Comparison of ENCODE assay signal across 21 cellular contexts in genomic region chr10:68876919-68877250, GRCh38. TPM values are rescaled to one million over a fixed set of nuclear protein-coding genes. Genes with fewer than 3 reads are reported as not detected.
A peak's percentile ranks its signal among the peaks of the same experiment; 100 is the strongest.
DNase-seq lines count a peak whose midpoint lies in the region; FAIRE-seq and TF ChIP-seq lines count a peak whose summit lies in the region.
"Had no signal": no experiment of that assay in that cellular context is flagged by ENCODE, and none has a peak within 500 bp of the region (broad histone marks: within the 10 kb centered on the region; RNA-seq: fewer than 3 reads in every experiment).

No MANE protein-coding gene starts in this region.

- H2BK5ac ChIP-seq in H1 (ENCODE audit: low read depth, low read length) (peak overlapping the region; percentile 39; the same call in 1 of the 2 replicates), neuronal stem cell (ENCODE audit: low read length) (no peak overlapping the region)

- H4K8ac ChIP-seq in H1 (ENCODE audit: extremely low read depth, insufficient read depth, low read length) (no peak overlapping the region), neuronal stem cell (ENCODE audit: low read depth, low read length) (no peak overlapping the region)

- 72% methylated on average over 6 of the region's 6 CpGs for WGBS in HUES64
- WGBS in H1 (ENCODE audit: extremely low coverage in 1 of 2, insufficient coverage in 1 of 2, insufficient read length in 1 of 2, insufficient replicate concordance in 2 of 2, low coverage in 1 of 2, low lambda C conversion rate in 2 of 2, missing lambda C conversion rate in 1 of 2), 2 experiments: 82% methylated on average over 6 of the region's 6 CpGs; no CpG with 5 or more reads in 1 of the 2 experiments
- WGBS in neuronal stem cell (ENCODE audit: extremely low coverage in 2 of 2, insufficient read length in 2 of 2, insufficient replicate concordance in 1 of 2), 2 donors: no CpG with 5 or more reads among the region's 6 CpGs

- no peak overlapping the region for H3K4ac ChIP-seq in H1 (replicated peaks; ENCODE audit: insufficient read length, low read depth, low read length)
- no peak overlapping the region for H3K4ac ChIP-seq in neuronal stem cell (ENCODE audit: low read length)

- H3K9ac ChIP-seq in HUES64 (ENCODE audit: low read depth, low read length) (no peak overlapping the region), H1 (replicated peaks in 1 of 4; ENCODE audit: extremely low read depth in 1 of 4, low read depth in 3 of 4, low read length in 3 of 4) (no peak overlapping the region), neuronal stem cell (ENCODE audit: low read depth, low read length, poor library complexity) (no peak overlapping the region)

- H3K23me2 ChIP-seq in H1 (ENCODE audit: low read depth, low read length): no peaks in the 10 kb centered on the region

- peak; percentile 84 for DNase-seq in DMS53 treated with DMSO at 0.1 percent for 48 hours (lab: John Stamatoyannopoulos, UW; ENCODE audit: unreplicated experiment)
- no peak for DNase-seq in H1 (ENCODE audit: low read depth in 1 of 2, low spot score in 2 of 2)
- no peak for DNase-seq in neuronal stem cell (ENCODE audit: low spot score)
- no peak for DNase-seq in effector CD4-positive, alpha-beta T cell
- no peak for DNase-seq in middle frontal gyrus (ENCODE audit: extremely low spot score, low spot score)
- DNase-seq in stimulated activated CD4-positive, alpha-beta T cell treated with anti-CD3 and anti-CD28 coated beads, Interleukin-2, amount 100 ng/mL, for 48 hours: no peak
- DNase-seq: activated CD4-positive, alpha-beta T cell treated with anti-CD3 and anti-CD28 coated beads for 4 hours; activated gamma-delta T cell; amniotic stem cell; Karpas-422; left ventricle myocardium inferior; naive B cell; NCI-H1436 treated with DMSO at 0.1 percent for 48 hours; NCI-H526; psoas muscle; stimulated activated CD4-positive, alpha-beta T cell treated with anti-CD3 and anti-CD28 coated beads, Interleukin-12 subunit alpha, Interleukin-12 subunit beta, amount 100 ng/mL, for 4 hours; stimulated activated naive B cell treated with anti-CD40 and anti-IgM and Interleukin-4, amounts not matched to agents 10 μg/mL and 1 μg/mL and 100 μg/mL, for 72 hours; trophoblast cell had no signal

- H2AFZ ChIP-seq in H1 (ENCODE audit: low read length) (no peak overlapping the region), neuronal stem cell (ENCODE audit: low read length) (peak overlapping the region; percentile 19)

- FAIRE-seq in H1 (lab: Jason Lieb, UNC): no peak
- FAIRE-seq: H54 had no signal

- TF ChIP-seq POLR2A in H1 (IDR thresholded peaks at IDR 0.05; ENCODE audit: control extremely low read depth in 1 of 2, low read depth in 2 of 2, low read length in 2 of 2): no peak

- H3K36me3 ChIP-seq in HUES64 (ENCODE audit: insufficient read depth, low read length): no peaks in the 10 kb centered on the region
- H3K36me3 ChIP-seq in H1 (ENCODE audit: control insufficient read depth in 2 of 4, insufficient read depth in 4 of 4, low read length in 3 of 4): no peaks in the 10 kb centered on the region
- H3K36me3 ChIP-seq in neuronal stem cell (replicated peaks in 1 of 2; ENCODE audit: control insufficient read depth in 2 of 2, insufficient read depth in 2 of 2, low read length in 2 of 2): no peaks in the 10 kb centered on the region
- H3K36me3 ChIP-seq: left ventricle myocardium inferior had no signal

- CTCF ChIA-PET in H1 (lab: Charles Lee; ENCODE audit: partially characterized antibody): interaction anchor here (1.3 to 2.1 kb wide), 3 partner anchors 11 to 19 kb away, joined by 3 to 8 read pairs (median 3); no protein-coding TSS in a partner anchor

- 0 out of 2 replicates have a peak overlapping the region, but pooled peaks have one; percentile 17 for H2BK20ac ChIP-seq in H1 (ENCODE audit: low read length)

- no peak overlapping the region for H4K5ac ChIP-seq in H1 (ENCODE audit: insufficient read length, low read depth, low read length)

- no peak for TF ChIP-seq EP300 in H1 (IDR thresholded peaks at IDR 0.05; ENCODE audit: borderline replicate concordance in 1 of 2, low read depth in 2 of 2, low read length in 2 of 2)

- H3K79me2 ChIP-seq in H1 (ENCODE audit: control insufficient read depth in 1 of 2, insufficient read depth in 2 of 2, low read length in 2 of 2): no peaks in the 10 kb centered on the region

- H2BK12ac ChIP-seq in H1 (ENCODE audit: low read depth, low read length) (no peak overlapping the region), neuronal stem cell (ENCODE audit: low read length) (no peak overlapping the region)

- H3K18ac ChIP-seq in H1 (ENCODE audit: extremely low read depth, low read length): no peak overlapping the region
- no peak overlapping the region for H3K18ac ChIP-seq in neuronal stem cell (ENCODE audit: low read length)

- POLR2A ChIA-PET in H1 (lab: Charles Lee; ENCODE audit: partially characterized antibody): interaction anchor here (1.0 kb wide), 1 partner anchor 24 kb away, joined by 8 read pairs; the partner anchor contains the start of gene DDX50

- no peak overlapping the region; the same call in 1 of the 2 replicates for H2AK5ac ChIP-seq in H1 (ENCODE audit: low read depth, low read length)
- H2AK5ac ChIP-seq in neuronal stem cell (ENCODE audit: low read depth, low read length): no peak overlapping the region

- no peak for TF ChIP-seq CTCF in H1 (IDR thresholded peaks at IDR 0.05; ENCODE audit: control extremely low read depth in 1 of 3, insufficient read depth in 1 of 3, low read depth in 1 of 3, low read length in 3 of 3)

- no peak overlapping the region for H4K91ac ChIP-seq in H1 (replicated peaks; ENCODE audit: insufficient read length, low read length)
- no peak overlapping the region for H4K91ac ChIP-seq in neuronal stem cell (ENCODE audit: low read depth, low read length, poor library complexity)

- H4K20me1 ChIP-seq in H1 (replicated peaks in 1 of 2; ENCODE audit: control insufficient read depth in 1 of 2, insufficient read depth in 2 of 2, low read length in 2 of 2): no peaks in the 10 kb centered on the region

- H3K4me2 ChIP-seq in H1 (ENCODE audit: insufficient read depth in 1 of 2, low read depth in 2 of 2, low read length in 2 of 2): no peak overlapping the region
- no peak overlapping the region for H3K4me2 ChIP-seq in neuronal stem cell (ENCODE audit: insufficient read depth, low read length, poor library complexity, severe bottlenecking)

- peaks cover 34% of the 10 kb centered on the region for H3K4me1 ChIP-seq in HUES64 (ENCODE audit: insufficient read depth, low read length)
- peaks cover 6 to 19% (median 15%) of the 10 kb centered on the region in 4 experiments; a peak in 5 of 7 replicates for H3K4me1 ChIP-seq in H1 (replicated peaks in 1 of 4; ENCODE audit: control insufficient read depth in 3 of 4, insufficient read depth in 4 of 4, low read length in 3 of 4)
- H3K4me1 ChIP-seq in neuronal stem cell (ENCODE audit: control insufficient read depth in 2 of 2, insufficient read depth in 1 of 2, low read depth in 1 of 2, low read length in 2 of 2): peaks cover 18 to 24% of the 10 kb centered on the region in 2 donors
- H3K4me1 ChIP-seq: psoas muscle had no signal

- H2BK15ac ChIP-seq in H1 (ENCODE audit: low read length): no peak overlapping the region
- no peak overlapping the region for H2BK15ac ChIP-seq in neuronal stem cell (ENCODE audit: low read length)

- H3K27ac ChIP-seq in HUES64 (ENCODE audit: low read depth, low read length) (peak overlapping the region; percentile 59), H1 (ENCODE audit: low read depth, low read length) (no peak overlapping the region), neuronal stem cell (replicated peaks; ENCODE audit: low read length) (peak overlapping the region; percentile 48)
- H3K27ac ChIP-seq: psoas muscle had no signal

- H3K14ac ChIP-seq in H1 (ENCODE audit: insufficient read length) (no peak overlapping the region), neuronal stem cell (ENCODE audit: low read length) (no peak overlapping the region)

- H3K4me3 ChIP-seq in HUES64 (ENCODE audit: low read length) (no peak overlapping the region), H1 (ENCODE audit: extremely low read depth in 1 of 4, insufficient read depth in 2 of 4, low read depth in 3 of 4, low read length in 4 of 4) (no peak overlapping the region), neuronal stem cell (ENCODE audit: low read length in 2 of 2) (no peak overlapping the region)
- H3K4me3 ChIP-seq: left ventricle myocardium inferior, psoas muscle had no signal

- no peak overlapping the region for H3K56ac ChIP-seq in H1 (replicated peaks; ENCODE audit: insufficient read length, low read depth, low read length)

- H3K23ac ChIP-seq in H1 (ENCODE audit: insufficient read length): no peak overlapping the region
- no peak overlapping the region for H3K23ac ChIP-seq in neuronal stem cell (ENCODE audit: low read depth, low read length, poor library complexity)

- H2BK120ac ChIP-seq in H1 (replicated peaks; ENCODE audit: low read depth, low read length): peak overlapping the region; percentile 18
- no peak overlapping the region for H2BK120ac ChIP-seq in neuronal stem cell (ENCODE audit: low read depth, low read length)

- H3K9me3 ChIP-seq in HUES64 (ENCODE audit: insufficient read depth, low read depth, low read length): no peaks in the 10 kb centered on the region
- no peaks in the 10 kb centered on the region for H3K9me3 ChIP-seq in H1 (ENCODE audit: insufficient read depth in 2 of 2, low read depth in 1 of 2, low read length in 1 of 2)
- H3K9me3 ChIP-seq in neuronal stem cell (replicated peaks in 1 of 2; ENCODE audit: control insufficient read depth in 2 of 2, insufficient read depth in 1 of 2, low read depth in 1 of 2, low read length in 2 of 2): no peaks in the 10 kb centered on the region
- H3K9me3 ChIP-seq: left ventricle myocardium inferior, psoas muscle had no signal

- no peak for TF ChIP-seq RAD21 in H1 (IDR thresholded peaks at IDR 0.05 in 1 of 2, conservative IDR thresholded peaks at IDR 0.05 in 1 of 2; ENCODE audit: low read depth in 2 of 2, low read length in 2 of 2)

- no peaks in the 10 kb centered on the region for H3K79me1 ChIP-seq in H1 (ENCODE audit: low read depth, low read length)
- no peaks in the 10 kb centered on the region for H3K79me1 ChIP-seq in neuronal stem cell (ENCODE audit: low read depth, low read length)

- H3K27me3 ChIP-seq in HUES64 (ENCODE audit: insufficient read depth, low read length) (no peaks in the 10 kb centered on the region), H1 (replicated peaks in 1 of 4; ENCODE audit: control insufficient read depth in 3 of 4, extremely low read depth in 1 of 4, insufficient read depth in 3 of 4, low read length in 3 of 4) (no peaks in the 10 kb centered on the region), neuronal stem cell (ENCODE audit: control insufficient read depth in 3 of 3, insufficient read depth in 3 of 3, low read depth in 1 of 3, low read length in 3 of 3) (no peaks in the 10 kb centered on the region)

RNA-seq across cellular contexts. Expression of gene DDX50, which starts 24.2 kb away (rescaled TPM):
- polyA plus RNA-seq in HUES64 (2013, experiment 1 of 2): 36.2 TPM
- polyA plus RNA-seq in HUES64 (2013, experiment 2 of 2): 44.8 TPM
- 36.5 and 39.0 TPM in 2 replicates for total RNA-seq in H1 (2021; fragmentation: NEBNext Ultra II Directional; extraction: Animal tissue kit (Norgen Biotek cat#: 25700))
- polyA plus RNA-seq in H1 (2011; rRNA removed): 12.6 and 20.0 TPM in 2 replicates
- polyA plus RNA-seq in H1 (2011; cell fraction: cytosol; rRNA removed): 30.4 TPM
- polyA plus RNA-seq in H1 (2011; cell fraction: nucleus; rRNA removed): 8.9 TPM
- 26.7 to 38.8 TPM (median 31.9 TPM) in 4 replicates for polyA plus RNA-seq in H1 (2012, experiment 1 of 2)
- 2.3 TPM for polyA plus RNA-seq in H1 (2012, experiment 2 of 2)
- 29.8 TPM for polyA plus RNA-seq in H1 (2013, experiment 1 of 2)
- polyA plus RNA-seq in H1 (2013, experiment 2 of 2): 29.8 TPM
- 33.4 and 35.8 TPM in 2 replicates for polyA minus RNA-seq in H1 (2011; rRNA and poly(A)+ RNA removed)
- 18.2 TPM for polyA minus RNA-seq in H1 (2011; cell fraction: cytosol; rRNA and poly(A)+ RNA removed)
- 30.4 TPM for polyA minus RNA-seq in H1 (2011; cell fraction: nucleus; rRNA and poly(A)+ RNA removed)
- polyA plus RNA-seq in neuronal stem cell (2013, experiment 1 of 2): 56.7 TPM
- 55.5 TPM for polyA plus RNA-seq in neuronal stem cell (2013, experiment 2 of 2)

RNA-seq across cellular contexts. Expression of gene STOX1, which starts 49.6 kb away (rescaled TPM):
- 4.0 TPM for polyA plus RNA-seq in HUES64 (2013, experiment 1 of 2)
- polyA plus RNA-seq in HUES64 (2013, experiment 2 of 2): 4.2 TPM
- total RNA-seq in H1 (2021; fragmentation: NEBNext Ultra II Directional; extraction: Animal tissue kit (Norgen Biotek cat#: 25700)): 2.5 and 2.6 TPM in 2 replicates
- polyA plus RNA-seq in H1 (2011; rRNA removed): 0.47 and 0.92 TPM in 2 replicates
- polyA plus RNA-seq in H1 (2011; cell fraction: cytosol; rRNA removed): 1.1 TPM
- polyA plus RNA-seq in H1 (2011; cell fraction: nucleus; rRNA removed): 0.70 TPM
- polyA plus RNA-seq in H1 (2012, experiment 1 of 2): 1.5 to 2.3 TPM (median 1.8 TPM) in 4 replicates
- 0.13 TPM for polyA plus RNA-seq in H1 (2012, experiment 2 of 2)
- polyA plus RNA-seq in H1 (2013, experiment 1 of 2): 0.83 TPM
- 1.1 TPM for polyA plus RNA-seq in H1 (2013, experiment 2 of 2)
- 2.4 and 3.6 TPM in 2 replicates for polyA minus RNA-seq in H1 (2011; rRNA and poly(A)+ RNA removed)
- 1.4 TPM for polyA minus RNA-seq in H1 (2011; cell fraction: cytosol; rRNA and poly(A)+ RNA removed)
- polyA minus RNA-seq in H1 (2011; cell fraction: nucleus; rRNA and poly(A)+ RNA removed): 1.8 TPM
- 9.7 TPM for polyA plus RNA-seq in neuronal stem cell (2013, experiment 1 of 2)
- polyA plus RNA-seq in neuronal stem cell (2013, experiment 2 of 2): 9.7 TPM
- polyA plus RNA-seq: BJ had no signal
